Comparison of ENCODE assay signal across 12 cellular contexts in the genomic region with DNA sequence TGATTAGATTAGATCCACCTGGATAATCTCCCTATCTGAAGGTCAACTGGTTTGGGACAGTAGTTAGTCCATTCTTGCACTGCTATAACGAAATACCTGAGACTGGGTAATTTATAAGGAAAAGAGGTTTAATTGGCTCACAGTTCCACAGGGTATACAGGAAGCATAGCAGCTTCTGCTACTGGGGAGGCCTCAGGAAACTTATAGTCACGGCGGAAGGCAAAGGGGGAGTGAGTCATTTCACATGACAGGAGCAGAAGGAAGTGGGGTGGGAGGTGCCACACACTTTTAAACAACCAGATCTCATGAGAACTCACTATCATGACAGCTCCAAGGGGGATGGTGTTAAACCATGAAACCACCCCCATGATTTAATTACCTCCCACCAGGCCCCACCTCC. TPM values are rescaled to one million over a fixed set of nuclear protein-coding genes. Genes with fewer than 3 reads are reported as not detected.
DNase-seq lines count a peak whose midpoint lies in the region; ATAC-seq and TF ChIP-seq lines count a peak whose summit lies in the region.
"Had no signal": no experiment of that assay in that cellular context is flagged by ENCODE, and none has a peak within 500 bp of the region (broad histone marks: within the 10 kb centered on the region; RNA-seq: fewer than 3 reads in every experiment).

No MANE protein-coding gene starts in this region.

- peaks cover 7% of the 10 kb centered on the region for H3K27me3 Mint-ChIP-seq in activated naive CD8-positive, alpha-beta T cell treated with anti-CD3 and anti-CD28 coated beads, Interleukin-2, amount 10 ng/mL, durations not matched to agents 7 days and 5 days

- H3K4me3 Mint-ChIP-seq in activated naive CD8-positive, alpha-beta T cell treated with anti-CD3 and anti-CD28 coated beads, Interleukin-2, amount 10 ng/mL, durations not matched to agents 7 days and 5 days = peak overlapping the region; percentile 15

- peaks cover 13% of the 10 kb centered on the region for H3K36me3 Mint-ChIP-seq in activated naive CD8-positive, alpha-beta T cell treated with anti-CD3 and anti-CD28 coated beads, Interleukin-2, amount 10 ng/mL, durations not matched to agents 7 days and 5 days

- DNase-seq in SK-MEL-5 (ENCODE audit: low read depth, low spot score) (peak; percentile 67), cerebellar nuclear complex (lab: John Stamatoyannopoulos, UW) (no peak), cortex of kidney (lab: John Stamatoyannopoulos, UW) (no peak)
- no peak for DNase-seq in activated naive CD8-positive, alpha-beta T cell treated with anti-CD3 and anti-CD28 coated beads, Interleukin-2, amount 10 ng/mL, durations not matched to agents 7 days and 5 days
- peak; percentile 16 for DNase-seq in stimulated activated CD4-positive, alpha-beta T cell treated with anti-CD3 and anti-CD28 coated beads, Interleukin-12 subunit alpha, Interleukin-12 subunit beta, amount 100 ng/mL, for 4 hours
- DNase-seq: DMS79 treated with DMSO at 0.1 percent for 48 hours, islet precursor cell, NCI-H510A treated with DMSO at 0.1 percent for 48 hours, T-helper 9 cell had no signal

- peak; percentile 92 for ATAC-seq in activated naive CD8-positive, alpha-beta T cell treated with anti-CD3 and anti-CD28 coated beads, Interleukin-2, amount 10 ng/mL, durations not matched to agents 7 days and 5 days (ENCODE audit: low read depth)
- ATAC-seq in GM18858 (IDR thresholded peaks at IDR 0.05; ENCODE audit: unreplicated experiment) = no peak
- no peak for ATAC-seq in HG02759 (IDR thresholded peaks at IDR 0.05; ENCODE audit: unreplicated experiment)

- peaks cover 10% of the 10 kb centered on the region for H3K9me3 Mint-ChIP-seq in activated naive CD8-positive, alpha-beta T cell treated with anti-CD3 and anti-CD28 coated beads, Interleukin-2, amount 10 ng/mL, durations not matched to agents 7 days and 5 days

- no peaks in the 10 kb centered on the region for H3K4me1 ChIP-seq in HEK293 (ENCODE audit: control insufficient read depth, insufficient read depth, low read length)

- CTCF ChIA-PET in HEK293 (lab: Yijun Ruan, JAX) = interaction anchor here (0.7 kb wide), 1 partner anchor 36 kb away, joined by 3 read pairs; no protein-coding TSS in a partner anchor

- no peaks in the 10 kb centered on the region for H3K9me3 ChIP-seq in HEK293 (ENCODE audit: control insufficient read depth, insufficient read depth, low read depth, low read length)

- no peak overlapping the region for H3K27ac ChIP-seq in HEK293 (ENCODE audit: extremely low read depth, low read depth, low read length)

- in situ Hi-C loops in SK-MEL-5 (cut with HindIII; ENCODE audit: low pct_unique_long_range_greater_than_20kb, low sequenced_read_pairs) = no loop called here

- TF ChIP-seq CTCF in HEK293 (tag by site-specific recombination; IDR thresholded peaks at IDR 0.05) = no peak

- POLR2A ChIA-PET in HEK293 (lab: Yijun Ruan, JAX) = no interaction called here
- POLR2A ChIA-PET in activated naive CD8-positive, alpha-beta T cell treated with anti-CD3 and anti-CD28 coated beads, Interleukin-2, amount 10 ng/mL, durations not matched to agents 7 days and 5 days (lab: Charles Lee) = interaction anchor here (0.8 kb wide), 1 partner anchor 145 kb away, joined by 4 read pairs; a partner anchor contains a TSS

- H3K4me1 Mint-ChIP-seq in activated naive CD8-positive, alpha-beta T cell treated with anti-CD3 and anti-CD28 coated beads, Interleukin-2, amount 10 ng/mL, durations not matched to agents 7 days and 5 days = peaks cover 15% of the 10 kb centered on the region

- peak overlapping the region; percentile 21 for H3K27ac Mint-ChIP-seq in activated naive CD8-positive, alpha-beta T cell treated with anti-CD3 and anti-CD28 coated beads, Interleukin-2, amount 10 ng/mL, durations not matched to agents 7 days and 5 days

- no peak overlapping the region for H3K4me3 ChIP-seq in HEK293 (ENCODE audit: low read depth, low read length)

- peaks cover 0 to 1% of the 10 kb centered on the region in 2 experiments; a peak in 1 of 3 replicates for H3K36me3 ChIP-seq in HEK293 (ENCODE audit: control insufficient read depth in 2 of 2, insufficient read depth in 1 of 2, low read length in 2 of 2)

TF ChIP-seq in HEK293, 187 proteins besides CTCF, POLR2A, EP300 and RAD21:
- TF ChIP-seq ZFHX2 (tag by site-specific recombination; conservative IDR thresholded peaks at IDR 0.05) (peak; percentile 30), GLIS1 (tag by site-specific recombination; IDR thresholded peaks at IDR 0.05) (peak; percentile 73), OSR2 (tag by site-specific recombination; IDR thresholded peaks at IDR 0.05) (peak; percentile 77), ZNF423 (tag by site-specific recombination; IDR thresholded peaks at IDR 0.05) (no peak)

RNA-seq across cellular contexts. Expression of a gene that starts 9.9 kb away (rescaled TPM):
- 4.2 and 6.1 TPM in 2 replicates for total RNA-seq in SK-MEL-5 (2014; rRNA removed; shearing (Covaris generic))
- 11.9 and 12.0 TPM in 2 replicates for polyA plus RNA-seq in SK-MEL-5 (2015; cell fraction: cytosol; rRNA removed)
- polyA plus RNA-seq in SK-MEL-5 (2015; cell fraction: nucleus; rRNA removed) = 5.5 and 8.9 TPM in 2 replicates
- 10 to 100 TPM; 17.9 to 18.0 TPM for total RNA-seq in activated naive CD8-positive, alpha-beta T cell treated with anti-CD3 and anti-CD28 coated beads, Interleukin-2, amount 10 ng/mL, durations not matched to agents 7 days and 5 days

RNA-seq across cellular contexts. Expression of a gene that starts 55.1 kb away (rescaled TPM):
- 0.03 and 0.16 TPM in 2 replicates for total RNA-seq in SK-MEL-5 (2014; rRNA removed; shearing (Covaris generic))
- polyA plus RNA-seq in SK-MEL-5 (2015; cell fraction: cytosol; rRNA removed) = 0.13 and 0.14 TPM in 2 replicates
- polyA plus RNA-seq in SK-MEL-5 (2015; cell fraction: nucleus; rRNA removed) = 0.19 and 1.1 TPM in 2 replicates
- not detected for total RNA-seq in activated naive CD8-positive, alpha-beta T cell treated with anti-CD3 and anti-CD28 coated beads, Interleukin-2, amount 10 ng/mL, durations not matched to agents 7 days and 5 days

Comparison
In these comparisons a context has a peak if more than half of its experiments do, and no peak if none do; other contexts are left out.
1. DNase-seq: peak in SK-MEL-5 (single experiment) and stimulated activated CD4-positive, alpha-beta T cell treated with anti-CD3 and anti-CD28 coated beads, Interleukin-12 subunit alpha, Interleukin-12 subunit beta, amount 100 ng/mL, for 4 hours (single experiment); none in activated naive CD8-positive, alpha-beta T cell treated with anti-CD3 and anti-CD28 coated beads, Interleukin-2, amount 10 ng/mL, durations not matched to agents 7 days and 5 days (single experiment), cerebellar nuclear complex (0 of 2) and cortex of kidney (single experiment).